20 cellular contexts compared by ENCODE assay signal in genomic region chr19:29482855-29483640, GRCh38. TPM values are rescaled to one million over a fixed set of nuclear protein-coding genes. Genes with fewer than 3 reads are reported as not detected.
DNase-seq lines count a peak whose midpoint lies in the region; ATAC-seq and TF ChIP-seq lines count a peak whose summit lies in the region.
"Had no signal": no experiment of that assay in that cellular context is flagged by ENCODE, and none has a peak within 500 bp of the region (broad histone marks: within the 10 kb centered on the region; RNA-seq: fewer than 3 reads in every experiment).

No MANE protein-coding gene starts in this region.

- TF ChIP-seq POLR2A in suprapubic skin (IDR thresholded peaks at IDR 0.05): no peak

- H3K4me1 Mint-ChIP-seq in activated CD4-positive, alpha-beta T cell treated with anti-CD3 and anti-CD28 coated beads, Interleukin-2, amount 10 ng/mL, durations not matched to agents 7 days and 5 days: no peaks in the 10 kb centered on the region
- H3K4me1 Mint-ChIP-seq: IgD-negative memory B cell had no signal

- H3K4me1 ChIP-seq in suprapubic skin: no peaks in the 10 kb centered on the region

- no peaks in the 10 kb centered on the region for H3K27me3 Mint-ChIP-seq in activated CD4-positive, alpha-beta T cell treated with anti-CD3 and anti-CD28 coated beads, Interleukin-2, amount 10 ng/mL, durations not matched to agents 7 days and 5 days

- H3K4me3 Mint-ChIP-seq in activated CD4-positive, alpha-beta T cell treated with anti-CD3 and anti-CD28 coated beads, Interleukin-2, amount 10 ng/mL, durations not matched to agents 7 days and 5 days: no peak overlapping the region
- H3K4me3 Mint-ChIP-seq: HFFc6, IgD-negative memory B cell had no signal

- no peak for ATAC-seq in GM18517 (IDR thresholded peaks at IDR 0.05; ENCODE audit: unreplicated experiment)
- ATAC-seq: GM12878 had no signal

- H3K4me3 ChIP-seq in dorsolateral prefrontal cortex (no peak overlapping the region), suprapubic skin (no peak overlapping the region)
- H3K4me3 ChIP-seq: GM12878 had no signal

- POLR2A ChIA-PET in activated CD4-positive, alpha-beta T cell treated with anti-CD3 and anti-CD28 coated beads, Interleukin-2, amount 10 ng/mL, durations not matched to agents 7 days and 5 days (lab: Charles Lee): no interaction called here

- H3K27ac ChIP-seq in dorsolateral prefrontal cortex: peak overlapping the region in 32 of 59 donors; percentile 5 to 81 (median 52)
- no peak overlapping the region for H3K27ac ChIP-seq in suprapubic skin

- no peaks in the 10 kb centered on the region for H3K27me3 ChIP-seq in dorsolateral prefrontal cortex
- H3K27me3 ChIP-seq in suprapubic skin: peaks cover 12% of the 10 kb centered on the region

- H3K27ac Mint-ChIP-seq in activated CD4-positive, alpha-beta T cell treated with anti-CD3 and anti-CD28 coated beads, Interleukin-2, amount 10 ng/mL, durations not matched to agents 7 days and 5 days: peak overlapping the region; percentile 21
- H3K27ac Mint-ChIP-seq: HFFc6, IgD-negative memory B cell had no signal

- no peaks in the 10 kb centered on the region for H3K36me3 ChIP-seq in suprapubic skin

- TF ChIP-seq CTCF in dorsolateral prefrontal cortex (IDR thresholded peaks at IDR 0.05 in 54 of 56, conservative IDR thresholded peaks at IDR 0.05 in 2 of 56; ENCODE audit: low read depth in 1 of 56, partially characterized antibody in 56 of 56): no peak
- TF ChIP-seq CTCF in suprapubic skin (IDR thresholded peaks at IDR 0.05): no peak

- peaks cover 19% of the 10 kb centered on the region for H3K9me3 Mint-ChIP-seq in activated CD4-positive, alpha-beta T cell treated with anti-CD3 and anti-CD28 coated beads, Interleukin-2, amount 10 ng/mL, durations not matched to agents 7 days and 5 days

- WGBS in suprapubic skin: 64% methylated on average over 6 of the region's 7 CpGs

- no peaks in the 10 kb centered on the region for H3K9me3 ChIP-seq in suprapubic skin

- intact Hi-C loops in dorsolateral prefrontal cortex (cut with DNase I): no loop called here

- DNase-seq in activated CD4-positive, alpha-beta T cell treated with anti-CD3 and anti-CD28 coated beads, Interleukin-2, amount 10 ng/mL, durations not matched to agents 7 days and 5 days: no peak
- DNase-seq in activated CD4-positive, alpha-beta T cell treated with anti-CD3 and anti-CD28 coated beads, Interleukin-2, amount 50 U/mL, for 4 hours: no peak
- DNase-seq in dorsolateral prefrontal cortex (peak in 1 of 10 donors; percentile 27), mucosa of gallbladder (ENCODE audit: low spot score) (peak; percentile 20), ureter (ENCODE audit: low spot score) (peak; percentile 38), DMS153 (lab: John Stamatoyannopoulos, UW) (no peak), suprapubic skin (ENCODE audit: low spot score in 2 of 2) (no peak)
- DNase-seq: 8988T, H7, HFFc6, NCI-H1105, NCI-H146, NCI-H2029, NCI-H226, NCI-H524, NCI-H82 had no signal

- no peaks in the 10 kb centered on the region for H3K36me3 Mint-ChIP-seq in activated CD4-positive, alpha-beta T cell treated with anti-CD3 and anti-CD28 coated beads, Interleukin-2, amount 10 ng/mL, durations not matched to agents 7 days and 5 days (ENCODE audit: low read depth)

- TF ChIP-seq EP300 in suprapubic skin (IDR thresholded peaks at IDR 0.05): no peak

- CTCF ChIA-PET in activated CD4-positive, alpha-beta T cell treated with anti-CD3 and anti-CD28 coated beads, Interleukin-2, amount 10 ng/mL, durations not matched to agents 7 days and 5 days (lab: Charles Lee): no interaction called here

RNA-seq across cellular contexts. Expression of gene VSTM2B, which starts 42.7 kb away (rescaled TPM):
- not detected for total RNA-seq in activated CD4-positive, alpha-beta T cell treated with anti-CD3 and anti-CD28 coated beads, Interleukin-2, amount 10 ng/mL, durations not matched to agents 7 days and 5 days
- total RNA-seq in dorsolateral prefrontal cortex: 10 to 100 TPM; 27.0 to 85.8 (median 42.8) TPM
- 0.17 TPM for total RNA-seq in mucosa of gallbladder
- not detected for total RNA-seq in ureter
- total RNA-seq in suprapubic skin: not detected
- total RNA-seq: GM12878, HFFc6, OCI-LY7 had no signal

Comparison
In these comparisons a context has a peak if more than half of its experiments do, and no peak if none do; other contexts are left out.
1. DNase-seq: peak in mucosa of gallbladder (single experiment) and ureter (single experiment); none in activated CD4-positive, alpha-beta T cell treated with anti-CD3 and anti-CD28 coated beads, Interleukin-2, amount 10 ng/mL, durations not matched to agents 7 days and 5 days (single experiment), activated CD4-positive, alpha-beta T cell treated with anti-CD3 and anti-CD28 coated beads, Interleukin-2, amount 50 U/mL, for 4 hours (0 of 2), DMS153 (single experiment) and suprapubic skin (0 of 2).
2. RNA of gene VSTM2B, which starts 42.7 kb away (total RNA-seq): 27.0 to 85.8 TPM in dorsolateral prefrontal cortex; 0.17 TPM in mucosa of gallbladder (single experiment), not detected in activated CD4-positive, alpha-beta T cell treated with anti-CD3 and anti-CD28 coated beads, Interleukin-2, amount 10 ng/mL, durations not matched to agents 7 days and 5 days, not detected in ureter (single experiment) and not detected in suprapubic skin; every median in the first group is over 10 times any median in the second.